5 cellular contexts compared by ENCODE assay signal in the genomic region with DNA sequence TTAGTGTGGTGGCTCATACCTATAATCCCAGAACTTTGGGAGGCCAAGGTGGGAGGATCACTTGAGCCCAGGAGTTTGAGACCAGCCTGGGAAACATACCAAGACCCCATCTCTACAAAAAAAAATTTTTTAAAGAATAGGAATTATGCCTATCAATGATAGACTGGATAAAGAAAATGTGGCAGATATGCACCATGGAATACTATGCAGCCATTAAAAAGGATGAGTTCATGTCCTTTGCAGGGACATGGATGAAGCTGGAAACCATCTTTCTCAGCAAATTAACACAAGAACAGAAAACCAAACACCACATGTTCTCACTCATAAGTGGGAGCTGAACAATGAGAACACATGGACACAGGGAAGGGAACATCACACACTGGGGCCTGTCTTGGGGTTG. TPM values are rescaled to one million over a fixed set of nuclear protein-coding genes. Genes with fewer than 3 reads are reported as not detected.
"Had no signal": no experiment of that assay in that cellular context is flagged by ENCODE, and none has a peak within 500 bp of the region (broad histone marks: within the 10 kb centered on the region; RNA-seq: fewer than 3 reads in every experiment).

No MANE protein-coding gene starts in this region.

RNA-seq across cellular contexts. Expression of gene NOX5, which starts 54.8 kb away (rescaled TPM):
- total RNA-seq: H1, H4, H7 had no signal
- polyA plus RNA-seq: GM23248, GM23338 had no signal
